1 cellular context compared by ENCODE assay signal in the genomic region with DNA sequence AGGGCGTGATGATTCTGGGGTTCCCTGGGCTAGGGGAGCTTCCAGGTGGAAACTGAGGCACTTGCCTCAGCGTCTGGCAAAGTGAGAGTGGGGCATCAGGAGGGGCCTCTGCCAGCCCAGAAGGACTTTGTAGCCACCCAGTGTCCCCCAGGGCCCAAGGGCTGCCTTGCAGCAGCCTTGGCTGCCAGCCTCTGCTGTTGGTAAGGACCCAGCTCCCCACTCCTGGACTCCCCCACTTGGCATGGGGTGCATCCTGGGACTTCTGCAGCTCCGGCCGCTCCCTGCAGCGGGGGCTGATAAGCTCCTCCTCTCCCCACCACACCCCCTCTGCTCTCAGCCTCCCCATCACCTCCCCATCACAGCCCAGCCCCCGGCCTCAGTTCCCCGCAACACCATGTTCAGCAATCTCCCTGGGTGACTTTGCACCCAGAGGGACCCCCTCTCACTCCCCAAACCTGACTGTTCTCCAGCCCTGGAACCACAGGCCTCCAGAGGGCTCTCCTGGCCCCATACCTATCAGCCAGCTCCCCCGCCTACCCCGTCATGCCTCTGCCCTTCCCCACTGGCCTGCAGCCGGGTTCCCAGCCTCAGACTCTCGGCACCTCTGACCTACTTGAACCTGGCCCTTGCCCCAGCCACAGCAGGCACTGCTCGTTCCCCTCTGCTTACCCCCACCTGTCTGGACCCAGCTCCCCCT.
TF ChIP-seq lines count a peak whose summit lies in the region.

No MANE protein-coding gene starts in this region.

TF ChIP-seq in HepG2, 621 proteins besides CTCF, POLR2A, EP300 and RAD21 (continued from another document):
- TF ChIP-seq, protein P1, sequence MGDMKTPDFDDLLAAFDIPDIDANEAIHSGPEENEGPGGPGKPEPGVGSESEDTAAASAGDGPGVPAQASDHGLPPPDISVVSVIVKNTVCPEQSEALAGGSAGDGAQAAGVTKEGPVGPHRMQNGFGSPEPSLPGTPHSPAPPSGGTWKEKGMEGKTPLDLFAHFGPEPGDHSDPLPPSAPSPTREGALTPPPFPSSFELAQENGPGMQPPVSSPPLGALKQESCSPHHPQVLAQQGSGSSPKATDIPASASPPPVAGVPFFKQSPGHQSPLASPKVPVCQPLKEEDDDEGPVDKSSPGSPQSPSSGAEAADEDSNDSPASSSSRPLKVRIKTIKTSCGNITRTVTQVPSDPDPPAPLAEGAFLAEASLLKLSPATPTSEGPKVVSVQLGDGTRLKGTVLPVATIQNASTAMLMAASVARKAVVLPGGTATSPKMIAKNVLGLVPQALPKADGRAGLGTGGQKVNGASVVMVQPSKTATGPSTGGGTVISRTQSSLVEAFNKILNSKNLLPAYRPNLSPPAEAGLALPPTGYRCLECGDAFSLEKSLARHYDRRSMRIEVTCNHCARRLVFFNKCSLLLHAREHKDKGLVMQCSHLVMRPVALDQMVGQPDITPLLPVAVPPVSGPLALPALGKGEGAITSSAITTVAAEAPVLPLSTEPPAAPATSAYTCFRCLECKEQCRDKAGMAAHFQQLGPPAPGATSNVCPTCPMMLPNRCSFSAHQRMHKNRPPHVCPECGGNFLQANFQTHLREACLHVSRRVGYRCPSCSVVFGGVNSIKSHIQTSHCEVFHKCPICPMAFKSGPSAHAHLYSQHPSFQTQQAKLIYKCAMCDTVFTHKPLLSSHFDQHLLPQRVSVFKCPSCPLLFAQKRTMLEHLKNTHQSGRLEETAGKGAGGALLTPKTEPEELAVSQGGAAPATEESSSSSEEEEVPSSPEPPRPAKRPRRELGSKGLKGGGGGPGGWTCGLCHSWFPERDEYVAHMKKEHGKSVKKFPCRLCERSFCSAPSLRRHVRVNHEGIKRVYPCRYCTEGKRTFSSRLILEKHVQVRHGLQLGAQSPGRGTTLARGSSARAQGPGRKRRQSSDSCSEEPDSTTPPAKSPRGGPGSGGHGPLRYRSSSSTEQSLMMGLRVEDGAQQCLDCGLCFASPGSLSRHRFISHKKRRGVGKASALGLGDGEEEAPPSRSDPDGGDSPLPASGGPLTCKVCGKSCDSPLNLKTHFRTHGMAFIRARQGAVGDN (CRISPR knock-in tag; IDR thresholded peaks at IDR 0.05), result 0 out of 2 replicates have a peak, but pooled peaks have one; percentile 1
